In the genomic region with DNA sequence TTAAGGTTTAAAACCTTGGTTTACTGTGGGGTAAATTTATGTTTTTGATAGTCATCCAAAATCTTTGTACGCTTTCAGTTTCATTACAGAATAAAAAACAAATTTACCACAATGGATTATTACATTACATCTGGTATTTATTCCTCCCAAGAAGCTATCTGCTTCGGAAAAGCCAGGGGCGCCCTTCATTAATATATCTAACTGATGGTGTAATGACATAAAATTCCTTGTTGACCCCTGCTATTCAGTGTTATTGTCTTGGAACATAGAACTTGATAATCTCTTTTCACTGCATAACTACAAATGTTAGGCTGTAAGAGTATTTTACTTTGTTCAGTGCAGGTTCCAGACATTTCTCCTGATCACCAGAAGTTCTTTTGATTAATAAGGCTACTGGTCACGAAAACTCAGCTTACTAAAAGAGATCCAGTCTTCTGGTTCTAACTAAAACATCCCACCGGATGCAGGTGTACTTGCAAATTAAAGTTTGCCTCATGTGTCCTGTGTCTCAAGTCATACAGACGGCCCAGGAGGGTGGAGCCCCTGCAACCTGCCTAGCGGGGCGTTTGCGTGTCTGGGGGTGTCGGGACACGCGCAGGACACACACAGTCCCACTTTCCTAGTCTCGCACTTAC, we compare ENCODE assay signal across 8 cellular contexts. TPM values are rescaled to one million over a fixed set of nuclear protein-coding genes. Genes with fewer than 3 reads are reported as not detected.
DNase-seq lines count a peak whose midpoint lies in the region; ATAC-seq and TF ChIP-seq lines count a peak whose summit lies in the region.

No MANE protein-coding gene starts in this region.

- no peaks in the 10 kb centered on the region for H4K20me1 ChIP-seq in OCI-LY7 (ENCODE audit: insufficient read depth, low read length)

- BruUV-seq in OCI-LY7 (replicated peaks; lab: Mats Ljungman, UMichigan), result TSS peak; percentile 94

- CTCF ChIA-PET in OCI-LY7 (lab: Charles Lee; ENCODE audit: unreplicated experiment), result interaction anchor here (1.3 to 1.5 kb wide), 3 partner anchors 24 to 287 kb away, joined by 4 to 5 read pairs (median 4); no protein-coding TSS in a partner anchor

- H3K27ac ChIP-seq in OCI-LY7 (ENCODE audit: low read depth, low read length, poor library complexity, severe bottlenecking), result peak overlapping the region; percentile 92
- peak overlapping the region in 1 of 2 donors; percentile 27 for H3K27ac ChIP-seq in ovary

- H3K4me1 ChIP-seq in ES-I3 (ENCODE audit: insufficient read depth, low read length) (peaks cover 25% of the 10 kb centered on the region), OCI-LY7 (ENCODE audit: insufficient read depth, low read length, poor library complexity, severe bottlenecking) (peaks cover 43% of the 10 kb centered on the region), endocrine pancreas (ENCODE audit: control insufficient read depth, insufficient read depth, low read length) (peaks cover 14% of the 10 kb centered on the region), ovary (ENCODE audit: insufficient read depth) (no peaks in the 10 kb centered on the region)

- peak overlapping the region; percentile 89 for H3K4me2 ChIP-seq in OCI-LY7 (ENCODE audit: low read length)

- no peak for TF ChIP-seq EP300 in ovary (IDR thresholded peaks at IDR 0.05)

- 2% methylated on average over 13 of the region's 13 CpGs for WGBS in ovary, 3 donors

- ATAC-seq in HG03354 (IDR thresholded peaks at IDR 0.05; ENCODE audit: poor library complexity, severe bottlenecking, unreplicated experiment), result no peak

- no peak for DNase-seq in OCI-LY7 (ENCODE audit: low spot score)
- DNase-seq in ovary, result no peak
- DNase-seq in AML-193 (lab: John Stamatoyannopoulos, UW), result no peak
- no peak for DNase-seq in NOMO-1 (lab: John Stamatoyannopoulos, UW; ENCODE audit: unreplicated experiment in 2 of 2)
- DNase-seq in GM19240 (ENCODE audit: insufficient read length, low spot score), result no peak

- no peak for TF ChIP-seq POLR2A in ovary (IDR thresholded peaks at IDR 0.05)

- peak overlapping the region; percentile 76 for H3K9ac ChIP-seq in ES-I3 (ENCODE audit: low read depth, low read length)
- peak overlapping the region; percentile 49 for H3K9ac ChIP-seq in endocrine pancreas (ENCODE audit: control insufficient read depth, insufficient read depth, low read length)

- H3K9me3 ChIP-seq in ES-I3 (ENCODE audit: control insufficient read depth, insufficient read depth, low read length), result no peaks in the 10 kb centered on the region
- no peaks in the 10 kb centered on the region for H3K9me3 ChIP-seq in OCI-LY7 (ENCODE audit: low read length)
- H3K9me3 ChIP-seq in endocrine pancreas (ENCODE audit: control insufficient read depth, low read length), result no peaks in the 10 kb centered on the region
- no peaks in the 10 kb centered on the region for H3K9me3 ChIP-seq in ovary

- H3K27me3 ChIP-seq in endocrine pancreas (ENCODE audit: control insufficient read depth, insufficient read depth, low read length) (no peaks in the 10 kb centered on the region), ovary (no peaks in the 10 kb centered on the region)

- H3K36me3 ChIP-seq in ES-I3 (ENCODE audit: insufficient read depth, low read length) (no peaks in the 10 kb centered on the region), OCI-LY7 (ENCODE audit: insufficient read depth, low read length) (peaks cover 6% of the 10 kb centered on the region; the same call in 1 of the 2 replicates), endocrine pancreas (ENCODE audit: control insufficient read depth, insufficient read depth, low read length) (no peaks in the 10 kb centered on the region), ovary (no peaks in the 10 kb centered on the region)

- TF ChIP-seq CTCF in OCI-LY7 (conservative IDR thresholded peaks at IDR 0.05; ENCODE audit: low read length) (peak; percentile 53; the same call in 1 of the 2 replicates), ovary (IDR thresholded peaks at IDR 0.05) (no peak)

- intact Hi-C loops in OCI-LY7 (cut with micrococcal nuclease; ENCODE audit: unreplicated experiment), result loop anchor here (1.0 to 5.0 kb wide), 4 partner anchors 24 to 786 kb away; a partner anchor contains a TSS
- intact Hi-C loops in ovary (cut with DNase I), result no loop called here

- H3K9me2 ChIP-seq in OCI-LY7 (ENCODE audit: insufficient read depth, low read length), result no peaks in the 10 kb centered on the region

- peak overlapping the region; percentile 72 for H3K4me3 ChIP-seq in OCI-LY7 (ENCODE audit: low read depth, low read length, poor library complexity, severe bottlenecking)
- peak overlapping the region; percentile 85 for H3K4me3 ChIP-seq in endocrine pancreas (ENCODE audit: control insufficient read depth, insufficient read depth, low read length)
- peak overlapping the region; percentile 68 for H3K4me3 ChIP-seq in ovary

- POLR2A ChIA-PET in OCI-LY7 (lab: Charles Lee), result interaction anchor here (0.6 to 10.0 kb wide), 18 partner anchors 9 to 382 kb away, joined by 3 to 85 read pairs (median 4); a partner anchor contains a TSS

- H3K79me2 ChIP-seq in OCI-LY7 (ENCODE audit: insufficient read depth, low read depth, low read length), result peaks cover 33% of the 10 kb centered on the region

- H2AFZ ChIP-seq in OCI-LY7 (ENCODE audit: low read length), result peak overlapping the region; percentile 53; the same call in 1 of the 2 replicates

RNA-seq across cellular contexts. Expression of a gene that starts 0.6 kb away (rescaled TPM):
- 18.5 and 21.3 TPM in 2 replicates for total RNA-seq in OCI-LY7 (2014; rRNA removed; shearing (Covaris generic))
- total RNA-seq in OCI-LY7 (2022) (85.6 and 108 TPM in 2 replicates), ovary (10 to 100 TPM in 4 of 7 donors, 1 to 10 TPM in 3; 7.9 to 12.7 (median 10.7) TPM)
- polyA plus RNA-seq in ovary, result 1 to 10 TPM; 6.2 to 9.9 TPM
